In the genomic region with DNA sequence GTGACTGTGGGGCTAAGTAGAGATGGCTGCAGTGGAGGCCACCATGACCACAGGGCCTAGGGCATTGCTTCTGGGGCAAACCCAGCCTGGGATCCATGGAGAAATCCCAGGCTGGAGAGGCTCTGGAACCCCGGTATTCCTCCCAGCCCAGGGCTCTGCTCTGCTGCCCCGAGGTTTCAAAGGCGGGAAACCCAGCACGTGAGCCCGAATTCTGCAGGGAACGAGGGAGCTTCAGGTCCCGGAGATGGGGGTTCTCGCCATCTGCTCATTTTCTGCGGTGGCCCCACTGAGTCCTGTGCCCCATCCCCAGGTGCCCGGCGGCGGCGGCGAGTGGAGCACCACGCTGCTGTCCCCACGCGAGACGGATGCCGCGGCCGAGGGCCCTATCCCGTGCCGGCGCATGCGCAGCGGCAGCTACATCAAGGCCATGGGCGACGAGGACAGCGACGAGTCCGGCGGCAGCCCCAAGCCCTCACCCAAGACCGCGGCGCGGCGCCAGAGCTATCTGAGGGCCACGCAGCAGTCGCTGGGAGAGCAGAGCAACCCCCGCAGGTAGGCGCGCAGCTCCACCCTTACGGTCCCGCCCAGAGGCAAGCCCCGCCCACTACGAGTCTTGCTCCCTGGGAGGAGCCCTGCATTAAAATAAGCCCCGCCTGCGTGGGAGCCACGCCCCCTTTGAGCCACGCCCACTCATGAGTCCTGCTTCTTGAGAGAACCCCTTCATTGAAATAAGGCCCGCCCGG, we compare ENCODE assay signal across 1 cellular context.
TF ChIP-seq lines count a peak whose summit lies in the region.

No MANE protein-coding gene starts in this region.

TF ChIP-seq in H1, 55 proteins besides CTCF, POLR2A, EP300 and RAD21:
- TF ChIP-seq CBX8 (IDR thresholded peaks at IDR 0.05; ENCODE audit: borderline replicate concordance, low read depth, low read length) (no peak), SP1 (IDR thresholded peaks at IDR 0.05; ENCODE audit: low read depth, low read length) (peak; percentile 18; the same call in 1 of the 2 replicates), MAFK (IDR thresholded peaks at IDR 0.05; ENCODE audit: low read depth, low read length) (no peak), E2F6 (IDR thresholded peaks at IDR 0.05) (peak; percentile 99), TCF12 (IDR thresholded peaks at IDR 0.05; ENCODE audit: low read depth, low read length) (no peak), SP2 (IDR thresholded peaks at IDR 0.05; ENCODE audit: low read length) (no peak), GTF2F1 (IDR thresholded peaks at IDR 0.05; ENCODE audit: borderline replicate concordance, low read depth, low read length) (no peak), TAF7 (optimal IDR thresholded peaks at IDR 0.05; ENCODE audit: borderline replicate concordance, low read depth, low read length) (no peak), NRF1 (IDR thresholded peaks at IDR 0.05; ENCODE audit: low read depth, low read length) (peak; percentile 38; the same call in 1 of the 2 replicates), TAF1 (IDR thresholded peaks at IDR 0.05; ENCODE audit: low read depth, low read length) (peak; percentile 37; the same call in 1 of the 2 replicates), JUND (IDR thresholded peaks at IDR 0.05; ENCODE audit: low read length) (no peak), SIRT6 (IDR thresholded peaks at IDR 0.05; ENCODE audit: low read length) (no peak), RFX5 (IDR thresholded peaks at IDR 0.05; ENCODE audit: borderline replicate concordance, low read depth, low read length) (no peak), TEAD4 (IDR thresholded peaks at IDR 0.05; ENCODE audit: low read depth, low read length) (no peak), HDAC6 (IDR thresholded peaks at IDR 0.05; ENCODE audit: low read depth, low read length) (no peak), SIN3A (conservative IDR thresholded peaks at IDR 0.05 in 1 of 2, IDR thresholded peaks at IDR 0.05 in 1 of 2; ENCODE audit: low read depth in 1 of 2, low read length in 2 of 2) (no peak), PHF8 (conservative IDR thresholded peaks at IDR 0.05; ENCODE audit: low read depth, low read length) (0 out of 2 replicates have a peak, but pooled peaks have one; percentile 26), JUN (IDR thresholded peaks at IDR 0.05; ENCODE audit: low read depth, low read length) (no peak), SAP30 (IDR thresholded peaks at IDR 0.05; ENCODE audit: insufficient read depth, insufficient replicate concordance, low read length) (no peak), KDM4A (IDR thresholded peaks at IDR 0.05; ENCODE audit: low read depth, low read length, severe bottlenecking) (peak; percentile 41), SUZ12 (IDR thresholded peaks at IDR 0.05; ENCODE audit: low read length) (no peak), CHD1 (IDR thresholded peaks at IDR 0.05; ENCODE audit: low read depth, low read length) (no peak), RNF2 (IDR thresholded peaks at IDR 0.05; ENCODE audit: borderline replicate concordance, low read depth, low read length, missing control alignments, poor library complexity, severe bottlenecking) (no peak), KDM1A (IDR thresholded peaks at IDR 0.05; ENCODE audit: borderline replicate concordance, low read length) (no peak), SP4 (IDR thresholded peaks at IDR 0.05; ENCODE audit: low read length) (peak; percentile 51; the same call in 1 of the 2 replicates), KDM5A (IDR thresholded peaks at IDR 0.05; ENCODE audit: low read length) (no peak), ZNF274 (IDR thresholded peaks at IDR 0.05; ENCODE audit: borderline replicate concordance, extremely low read depth, low read length) (no peak), POLR2AphosphoS5 (IDR thresholded peaks at IDR 0.05; ENCODE audit: low read depth, low read length) (no peak), GABPA (IDR thresholded peaks at IDR 0.05; ENCODE audit: borderline replicate concordance, insufficient read depth, low read length) (peak; percentile 12; the same call in 1 of the 2 replicates), EZH2 (IDR thresholded peaks at IDR 0.05; ENCODE audit: low read depth, low read length, severe bottlenecking) (no peak), HDAC2 (IDR thresholded peaks at IDR 0.05; ENCODE audit: borderline replicate concordance in 1 of 2, low read depth in 2 of 2, low read length in 2 of 2) (peak in 1 of 2 experiments; percentile 50; a peak in 1 of 4 replicates), TBP (IDR thresholded peaks at IDR 0.05; ENCODE audit: low read depth, low read length) (no peak), EGR1 (IDR thresholded peaks at IDR 0.05; ENCODE audit: borderline replicate concordance, low read depth, low read length) (no peak), YY1 (IDR thresholded peaks at IDR 0.05; ENCODE audit: low read depth, low read length) (no peak), CTBP2 (IDR thresholded peaks at IDR 0.05; ENCODE audit: borderline replicate concordance, insufficient read depth, insufficient read length, low read length) (no peak), FOSL1 (IDR thresholded peaks at IDR 0.05; ENCODE audit: insufficient read depth, low read depth, low read length) (no peak), SRF (IDR thresholded peaks at IDR 0.05; ENCODE audit: low read depth, low read length) (no peak), USF2 (IDR thresholded peaks at IDR 0.05; ENCODE audit: low read length) (no peak), CHD7 (IDR thresholded peaks at IDR 0.05; ENCODE audit: insufficient replicate concordance, low read length) (no peak), CREB1 (IDR thresholded peaks at IDR 0.05) (no peak), SIX5 (IDR thresholded peaks at IDR 0.05; ENCODE audit: low read depth, low read length) (no peak), CBX5 (IDR thresholded peaks at IDR 0.05; ENCODE audit: low read depth, low read length) (no peak), RBBP5 (IDR thresholded peaks at IDR 0.05; ENCODE audit: borderline replicate concordance, low read depth, low read length) (no peak), BACH1 (IDR thresholded peaks at IDR 0.05; ENCODE audit: low read length) (peak; percentile 2), BRCA1 (IDR thresholded peaks at IDR 0.05; ENCODE audit: low read depth, low read length) (no peak), RXRA (IDR thresholded peaks at IDR 0.05; ENCODE audit: insufficient read depth, low read depth, low read length) (no peak), NANOG (IDR thresholded peaks at IDR 0.05; ENCODE audit: insufficient read depth, low read depth, low read length, poor library complexity, severe bottlenecking) (no peak), BCL11A (IDR thresholded peaks at IDR 0.05; ENCODE audit: low read depth in 2 of 2, low read length in 2 of 2) (no peak), POU5F1 (IDR thresholded peaks at IDR 0.05; ENCODE audit: low read depth, low read length) (no peak), MAX (IDR thresholded peaks at IDR 0.05) (peak; percentile 87), ASH2L (IDR thresholded peaks at IDR 0.05; ENCODE audit: low read length) (peak; percentile 23), CHD2 (IDR thresholded peaks at IDR 0.05; ENCODE audit: low read length) (no peak), CEBPB (IDR thresholded peaks at IDR 0.05; ENCODE audit: low read depth, low read length) (no peak)
- TF ChIP-seq, protein P1, sequence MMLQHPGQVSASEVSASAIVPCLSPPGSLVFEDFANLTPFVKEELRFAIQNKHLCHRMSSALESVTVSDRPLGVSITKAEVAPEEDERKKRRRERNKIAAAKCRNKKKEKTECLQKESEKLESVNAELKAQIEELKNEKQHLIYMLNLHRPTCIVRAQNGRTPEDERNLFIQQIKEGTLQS (IDR thresholded peaks at IDR 0.05; ENCODE audit: insufficient read depth, low read depth, low read length): no peak
- TF ChIP-seq, protein P2, sequence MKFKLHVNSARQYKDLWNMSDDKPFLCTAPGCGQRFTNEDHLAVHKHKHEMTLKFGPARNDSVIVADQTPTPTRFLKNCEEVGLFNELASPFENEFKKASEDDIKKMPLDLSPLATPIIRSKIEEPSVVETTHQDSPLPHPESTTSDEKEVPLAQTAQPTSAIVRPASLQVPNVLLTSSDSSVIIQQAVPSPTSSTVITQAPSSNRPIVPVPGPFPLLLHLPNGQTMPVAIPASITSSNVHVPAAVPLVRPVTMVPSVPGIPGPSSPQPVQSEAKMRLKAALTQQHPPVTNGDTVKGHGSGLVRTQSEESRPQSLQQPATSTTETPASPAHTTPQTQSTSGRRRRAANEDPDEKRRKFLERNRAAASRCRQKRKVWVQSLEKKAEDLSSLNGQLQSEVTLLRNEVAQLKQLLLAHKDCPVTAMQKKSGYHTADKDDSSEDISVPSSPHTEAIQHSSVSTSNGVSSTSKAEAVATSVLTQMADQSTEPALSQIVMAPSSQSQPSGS (IDR thresholded peaks at IDR 0.05; ENCODE audit: low read length): no peak
